Comparison of ENCODE assay signal across 1 cellular context in genomic region chr13:81874253-81874652, GRCh38.
TF ChIP-seq lines count a peak whose summit lies in the region.

No MANE protein-coding gene starts in this region.

TF ChIP-seq in HepG2, 621 proteins besides CTCF, POLR2A, EP300 and RAD21 (continued from another document and continues in another):
- TF ChIP-seq ZNF784 (CRISPR knock-in tag; IDR thresholded peaks at IDR 0.05; ENCODE audit: borderline replicate concordance) (no peak), KDM3A (CRISPR knock-in tag; IDR thresholded peaks at IDR 0.05; ENCODE audit: low read depth) (no peak), ZNF841 (CRISPR knock-in tag; IDR thresholded peaks at IDR 0.05; ENCODE audit: borderline replicate concordance) (no peak), KAT8 (CRISPR knock-in tag; IDR thresholded peaks at IDR 0.05) (0 out of 2 replicates have a peak, but pooled peaks have one; percentile 46), RARA (CRISPR knock-in tag; IDR thresholded peaks at IDR 0.05) (peak; percentile 67), ZBTB49 (CRISPR knock-in tag; IDR thresholded peaks at IDR 0.05; ENCODE audit: borderline replicate concordance) (no peak), PRDM4 (CRISPR knock-in tag; IDR thresholded peaks at IDR 0.05; ENCODE audit: borderline replicate concordance) (no peak), CBX1 (IDR thresholded peaks at IDR 0.05; ENCODE audit: low read depth) (no peak), ZNF512 (CRISPR knock-in tag; IDR thresholded peaks at IDR 0.05) (no peak), NR2F6 (IDR thresholded peaks at IDR 0.05) (peak; percentile 85), NR2F6 (CRISPR knock-in tag; IDR thresholded peaks at IDR 0.05) (peak; percentile 28; the same call in 1 of the 2 replicates), ATF2 (CRISPR knock-in tag; IDR thresholded peaks at IDR 0.05) (0 out of 2 replicates have a peak, but pooled peaks have one; percentile 31), NFYB (CRISPR knock-in tag; IDR thresholded peaks at IDR 0.05) (no peak), HDAC1 (CRISPR knock-in tag; IDR thresholded peaks at IDR 0.05) (peak; percentile 75), LBX2 (CRISPR knock-in tag; IDR thresholded peaks at IDR 0.05; ENCODE audit: borderline replicate concordance) (no peak), ASH2L (IDR thresholded peaks at IDR 0.05; ENCODE audit: insufficient read length, low read depth, low read length) (peak; percentile 41), HDAC2 (CRISPR knock-in tag; IDR thresholded peaks at IDR 0.05) (peak; percentile 88), NCOA2 (CRISPR knock-in tag; IDR thresholded peaks at IDR 0.05) (peak; percentile 81; the same call in 1 of the 2 replicates), TGIF2 (CRISPR knock-in tag; IDR thresholded peaks at IDR 0.05) (no peak), ZNF564 (CRISPR knock-in tag; IDR thresholded peaks at IDR 0.05) (no peak), NFE2 (CRISPR knock-in tag; IDR thresholded peaks at IDR 0.05) (no peak), HIVEP1 (CRISPR knock-in tag; IDR thresholded peaks at IDR 0.05) (no peak), ZNF503 (CRISPR knock-in tag; IDR thresholded peaks at IDR 0.05) (peak; percentile 99), FOXP1 (IDR thresholded peaks at IDR 0.05) (peak; percentile 100), FOXP1 (CRISPR knock-in tag; IDR thresholded peaks at IDR 0.05) (peak; percentile 100), FOXK1 (CRISPR knock-in tag; IDR thresholded peaks at IDR 0.05; ENCODE audit: borderline replicate concordance, low read depth) (peak; percentile 78; the same call in 1 of the 2 replicates), ZNF3 (CRISPR knock-in tag; IDR thresholded peaks at IDR 0.05) (no peak), SIX4 (CRISPR knock-in tag; IDR thresholded peaks at IDR 0.05) (peak; percentile 32; the same call in 1 of the 2 replicates), PCBP1 (IDR thresholded peaks at IDR 0.05; ENCODE audit: borderline replicate concordance, low read depth, low read length) (no peak), PPARG (CRISPR knock-in tag; conservative IDR thresholded peaks at IDR 0.05) (peak; percentile 56), ZNF281 (CRISPR knock-in tag; IDR thresholded peaks at IDR 0.05; ENCODE audit: borderline replicate concordance) (0 out of 2 replicates have a peak, but pooled peaks have one; percentile 17), ARID3A (IDR thresholded peaks at IDR 0.05; ENCODE audit: low read depth, low read length) (peak; percentile 99), ZNF670 (CRISPR knock-in tag; IDR thresholded peaks at IDR 0.05; ENCODE audit: borderline replicate concordance) (0 out of 2 replicates have a peak, but pooled peaks have one; percentile 44), ISL2 (CRISPR knock-in tag; IDR thresholded peaks at IDR 0.05) (peak; percentile 90), NR2F2 (IDR thresholded peaks at IDR 0.05; ENCODE audit: borderline replicate concordance, low read depth) (peak; percentile 83), CREB1 (IDR thresholded peaks at IDR 0.05) (peak; percentile 27; the same call in 1 of the 2 replicates), CREB1 (CRISPR knock-in tag; IDR thresholded peaks at IDR 0.05) (peak; percentile 76), AKAP8 (CRISPR knock-in tag; IDR thresholded peaks at IDR 0.05) (no peak), STAT5B (CRISPR knock-in tag; IDR thresholded peaks at IDR 0.05) (0 out of 2 replicates have a peak, but pooled peaks have one; percentile 47), SKIL (CRISPR knock-in tag; IDR thresholded peaks at IDR 0.05; ENCODE audit: borderline replicate concordance) (no peak), ZBTB20 (CRISPR knock-in tag; IDR thresholded peaks at IDR 0.05; ENCODE audit: borderline replicate concordance, low read depth) (peak; percentile 98; the same call in 1 of the 2 replicates), ZNF850 (CRISPR knock-in tag; conservative IDR thresholded peaks at IDR 0.05) (no peak), PITX1 (CRISPR knock-in tag; IDR thresholded peaks at IDR 0.05) (peak; percentile 83; the same call in 1 of the 2 replicates), ZNF746 (CRISPR knock-in tag; IDR thresholded peaks at IDR 0.05) (no peak)
